In the genomic region with DNA sequence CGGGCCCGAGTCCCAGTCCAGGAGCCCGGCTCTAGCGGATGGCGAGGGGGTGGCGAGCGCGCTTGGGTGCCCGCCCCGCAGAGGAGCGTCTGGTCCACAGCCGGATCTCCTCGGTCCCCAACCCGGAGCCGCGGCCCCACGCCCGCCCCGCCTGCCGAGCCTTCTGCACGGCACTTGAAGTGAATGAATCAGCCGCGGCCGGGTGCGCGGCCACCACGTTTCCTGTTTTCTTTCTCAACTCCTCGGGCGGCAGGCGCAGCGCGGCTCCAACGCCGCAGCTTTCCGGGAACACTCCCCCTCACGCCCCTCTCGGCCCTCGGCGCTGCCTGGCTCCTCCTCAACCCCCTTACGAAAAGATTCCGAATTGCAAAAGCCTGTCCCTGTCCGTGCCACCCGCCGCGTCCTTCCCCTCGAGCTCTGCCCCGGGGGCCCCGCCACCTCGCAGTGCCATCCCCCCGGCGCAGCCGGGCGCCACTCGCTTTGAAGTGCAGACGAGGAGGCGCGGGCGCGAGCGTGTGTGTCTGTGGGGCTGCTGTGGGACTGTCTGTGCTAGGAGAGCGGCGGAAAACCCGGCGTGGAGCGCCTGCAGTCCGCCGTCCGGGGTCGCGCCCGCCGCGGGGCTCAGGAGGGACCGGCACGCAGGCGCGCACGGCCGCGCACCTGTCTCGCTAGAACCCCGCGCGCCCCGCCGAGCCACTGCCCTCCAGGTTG, we compare ENCODE assay signal across 8 cellular contexts.
DNase-seq lines count a peak whose midpoint lies in the region; ATAC-seq and TF ChIP-seq lines count a peak whose summit lies in the region.

No MANE protein-coding gene starts in this region.

- no peak overlapping the region for H2AK5ac ChIP-seq in neuronal stem cell (ENCODE audit: low read depth, low read length)

- intact Hi-C loops in A673 (cut with micrococcal nuclease; ENCODE audit: unreplicated experiment) = loop anchor here (2.0 kb wide), 1 partner anchor 87 kb away; no protein-coding TSS in a partner anchor

- no peak overlapping the region for H4K8ac ChIP-seq in neuronal stem cell (ENCODE audit: low read depth, low read length)

- H3K4ac ChIP-seq in neuronal stem cell (ENCODE audit: low read length) = no peak overlapping the region

- no peaks in the 10 kb centered on the region for H3K36me3 ChIP-seq in A673 (ENCODE audit: insufficient read depth, low read length, poor library complexity, severe bottlenecking)
- H3K36me3 ChIP-seq in RWPE2 (ENCODE audit: low read depth) = no peaks in the 10 kb centered on the region
- H3K36me3 ChIP-seq in neuronal stem cell (replicated peaks in 1 of 2; ENCODE audit: control insufficient read depth in 2 of 2, insufficient read depth in 2 of 2, low read length in 2 of 2) = no peaks in the 10 kb centered on the region
- no peaks in the 10 kb centered on the region for H3K36me3 ChIP-seq in subcutaneous abdominal adipose tissue (ENCODE audit: control insufficient read depth in 5 of 5, insufficient read depth in 5 of 5, low read length in 5 of 5)

- H3K4me3 ChIP-seq in A673 (ENCODE audit: low read depth, low read length, poor library complexity, severe bottlenecking) (peak overlapping the region; percentile 72), RWPE2 (ENCODE audit: severe bottlenecking) (peak overlapping the region; percentile 53), neuronal stem cell (ENCODE audit: low read length in 2 of 2) (peak overlapping the region; percentile 74 to 87), subcutaneous abdominal adipose tissue (ENCODE audit: low read depth in 1 of 5, low read length in 5 of 5) (peak overlapping the region in 4 of 5 donors; percentile 66 to 81 (median 78))

- peak; percentile 83 for DNase-seq in A673 (ENCODE audit: low spot score)
- peak; percentile 81 for DNase-seq in RWPE2 (ENCODE audit: low spot score)
- peak; percentile 93 for DNase-seq in activated effector memory CD4-positive, alpha-beta T cell treated with anti-CD3 and anti-CD28 coated beads, Interleukin-2, amount 50 U/mL, for 16 hours
- DNase-seq in foreskin keratinocyte = no peak
- DNase-seq in neuronal stem cell (ENCODE audit: low spot score) = peak; percentile 39

- H3K27me3 ChIP-seq in A673 (replicated peaks; ENCODE audit: insufficient read depth, low read depth, low read length, poor library complexity) (no peaks in the 10 kb centered on the region), RWPE2 (ENCODE audit: insufficient read depth, poor library complexity, severe bottlenecking) (no peaks in the 10 kb centered on the region), foreskin keratinocyte (peaks cover 16% of the 10 kb centered on the region), neuronal stem cell (ENCODE audit: control insufficient read depth in 3 of 3, insufficient read depth in 3 of 3, low read depth in 1 of 3, low read length in 3 of 3) (peaks cover 0 to 25% (median 6%) of the 10 kb centered on the region in 3 experiments), subcutaneous abdominal adipose tissue (ENCODE audit: control insufficient read depth in 5 of 5, insufficient read depth in 4 of 5, low read length in 5 of 5) (peaks cover 0 to 8% (median 7%) of the 10 kb centered on the region in 5 donors)

- TF ChIP-seq CTCF in A673 (conservative IDR thresholded peaks at IDR 0.05; ENCODE audit: low read depth, low read length) = no peak
- no peak for TF ChIP-seq CTCF in RWPE2 (IDR thresholded peaks at IDR 0.05; ENCODE audit: poor library complexity, severe bottlenecking)
- no peak for TF ChIP-seq CTCF in foreskin keratinocyte (conservative IDR thresholded peaks at IDR 0.05)

- H3K23ac ChIP-seq in neuronal stem cell (ENCODE audit: low read depth, low read length, poor library complexity) = peak overlapping the region; percentile 65

- peak overlapping the region; percentile 67 for H2BK120ac ChIP-seq in neuronal stem cell (ENCODE audit: low read depth, low read length)

- peak overlapping the region; percentile 90 for H2BK5ac ChIP-seq in neuronal stem cell (ENCODE audit: low read length)

- H3K18ac ChIP-seq in neuronal stem cell (ENCODE audit: low read length) = peak overlapping the region; percentile 96

- peak; percentile 52 for ATAC-seq in GM18873 (IDR thresholded peaks at IDR 0.05; ENCODE audit: low FRiP score, unreplicated experiment)
- ATAC-seq in HG03135 (IDR thresholded peaks at IDR 0.05; ENCODE audit: unreplicated experiment) = peak; percentile 58
- peak; percentile 49 for ATAC-seq in RWPE2 (ENCODE audit: low read depth)
- ATAC-seq in foreskin keratinocyte = peak; percentile 74

- H3K4me2 ChIP-seq in neuronal stem cell (ENCODE audit: insufficient read depth, low read length, poor library complexity, severe bottlenecking) = peak overlapping the region; percentile 98

- peak overlapping the region; percentile 58 for H2BK12ac ChIP-seq in neuronal stem cell (ENCODE audit: low read length)

- H3K4me1 ChIP-seq in A673 (ENCODE audit: insufficient read depth, low read length, poor library complexity, severe bottlenecking) (peaks cover 39% of the 10 kb centered on the region), RWPE2 (ENCODE audit: insufficient read depth, poor library complexity, severe bottlenecking) (peaks cover 48% of the 10 kb centered on the region), foreskin keratinocyte (peaks cover 15% of the 10 kb centered on the region), neuronal stem cell (ENCODE audit: control insufficient read depth in 2 of 2, insufficient read depth in 1 of 2, low read depth in 1 of 2, low read length in 2 of 2) (peaks cover 2 to 13% of the 10 kb centered on the region in 2 donors), subcutaneous abdominal adipose tissue (ENCODE audit: control insufficient read depth in 5 of 5, insufficient read depth in 5 of 5, low read length in 5 of 5) (peaks cover 3 to 34% (median 24%) of the 10 kb centered on the region in 5 donors)

- CTCF ChIA-PET in A673 (lab: Charles Lee) = no interaction called here

- no CpG with 5 or more reads among the region's 86 CpGs for WGBS in neuronal stem cell (ENCODE audit: extremely low coverage in 2 of 2, insufficient read length in 2 of 2, insufficient replicate concordance in 1 of 2), 2 donors

- H2BK15ac ChIP-seq in neuronal stem cell (ENCODE audit: low read length) = peak overlapping the region; percentile 84

- H3K9me3 ChIP-seq in A673 (ENCODE audit: low read depth, low read length, poor library complexity, severe bottlenecking) (no peaks in the 10 kb centered on the region), RWPE2 (ENCODE audit: severe bottlenecking) (no peaks in the 10 kb centered on the region), neuronal stem cell (replicated peaks in 1 of 2; ENCODE audit: control insufficient read depth in 2 of 2, insufficient read depth in 1 of 2, low read depth in 1 of 2, low read length in 2 of 2) (no peaks in the 10 kb centered on the region), subcutaneous abdominal adipose tissue (ENCODE audit: control insufficient read depth in 5 of 5, low read length in 5 of 5) (no peaks in the 10 kb centered on the region)

- no TSS peak for BruUV-seq in A673 (replicated peaks; lab: Mats Ljungman, UMichigan)

- H3K14ac ChIP-seq in neuronal stem cell (ENCODE audit: low read length) = peak overlapping the region; percentile 63

- no peak overlapping the region for H4K91ac ChIP-seq in neuronal stem cell (ENCODE audit: low read depth, low read length, poor library complexity)

- peak overlapping the region; percentile 65 for H3K27ac ChIP-seq in A673 (ENCODE audit: low read depth, low read length, poor library complexity, severe bottlenecking)
- peak overlapping the region; percentile 62 for H3K27ac ChIP-seq in RWPE2 (ENCODE audit: poor library complexity, severe bottlenecking)
- no peak overlapping the region for H3K27ac ChIP-seq in foreskin keratinocyte
- no peak overlapping the region for H3K27ac ChIP-seq in neuronal stem cell (replicated peaks; ENCODE audit: low read length)
- peak overlapping the region; percentile 19 for H3K27ac ChIP-seq in subcutaneous abdominal adipose tissue (ENCODE audit: low read depth, low read length)

- H3K9ac ChIP-seq in neuronal stem cell (ENCODE audit: low read depth, low read length, poor library complexity) (peak overlapping the region; percentile 90), subcutaneous abdominal adipose tissue (ENCODE audit: low read length in 5 of 5) (peak overlapping the region in 4 of 5 donors; percentile 49 to 75 (median 68))

- peak overlapping the region; percentile 97 for H2AFZ ChIP-seq in neuronal stem cell (ENCODE audit: low read length)

- POLR2A ChIA-PET in A673 (lab: Charles Lee; ENCODE audit: low non-redundant PET) = no interaction called here

- H3K79me1 ChIP-seq in neuronal stem cell (ENCODE audit: low read depth, low read length) = no peaks in the 10 kb centered on the region

Comparison
In these comparisons a context has a peak if more than half of its experiments do, and no peak if none do; other contexts are left out.
1. DNase-seq: peak in A673 (single experiment), RWPE2 (single experiment), activated effector memory CD4-positive, alpha-beta T cell treated with anti-CD3 and anti-CD28 coated beads, Interleukin-2, amount 50 U/mL, for 16 hours (single experiment) and neuronal stem cell (single experiment); none in foreskin keratinocyte (0 of 2).
2. H3K27ac ChIP-seq: peak in A673 (single experiment), RWPE2 (single experiment) and subcutaneous abdominal adipose tissue (single experiment); none in foreskin keratinocyte (single experiment) and neuronal stem cell (single experiment).
3. Peak in every context shown above with its lines, with median percentiles within 50 percentile points of each other: H3K4me3 ChIP-seq and ATAC-seq.